Comparison of ENCODE assay signal across 9 cellular contexts in the genomic region with DNA sequence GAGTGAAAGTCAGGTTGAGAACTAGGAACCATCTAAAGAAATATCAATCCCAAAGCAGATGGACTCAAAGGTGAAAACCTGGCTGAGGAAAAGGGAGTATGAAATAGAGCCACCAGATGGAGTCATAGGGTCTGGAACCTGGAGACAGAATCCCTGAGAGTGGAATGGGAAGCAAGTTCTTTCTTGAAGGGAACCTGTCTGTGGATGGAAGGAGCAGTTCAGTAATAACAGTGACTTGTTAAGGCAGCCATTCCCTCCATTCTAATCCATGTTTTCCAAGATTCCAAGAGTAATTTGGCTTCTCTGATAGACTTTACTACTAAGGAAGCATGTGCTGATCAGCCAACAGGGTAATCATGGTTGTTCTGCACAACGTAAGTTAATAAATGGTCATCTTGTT. TPM values are rescaled to one million over a fixed set of nuclear protein-coding genes. Genes with fewer than 3 reads are reported as not detected.
A peak's percentile ranks its signal among the peaks of the same experiment; 100 is the strongest.
DNase-seq lines count a peak whose midpoint lies in the region; ATAC-seq and TF ChIP-seq lines count a peak whose summit lies in the region.
"Had no signal": no experiment of that assay in that cellular context is flagged by ENCODE, and none has a peak within 500 bp of the region (broad histone marks: within the 10 kb centered on the region; RNA-seq: fewer than 3 reads in every experiment).

No MANE protein-coding gene starts in this region.

- H3K9me3 ChIP-seq in heart right ventricle (no peaks in the 10 kb centered on the region), Panc1 (ENCODE audit: control insufficient read depth, insufficient read depth, low read depth, low read length) (no peaks in the 10 kb centered on the region), thyroid gland (no peaks in the 10 kb centered on the region)

- H3K27ac ChIP-seq in heart right ventricle (no peak overlapping the region), Panc1 (ENCODE audit: low read length) (no peak overlapping the region), thyroid gland (no peak overlapping the region)

- ATAC-seq in heart right ventricle (peak in 1 of 8 donors; percentile 37), Panc1 (no peak), HG03159 (IDR thresholded peaks at IDR 0.05; ENCODE audit: unreplicated experiment) (no peak), GM18511 (IDR thresholded peaks at IDR 0.05; ENCODE audit: unreplicated experiment) (no peak)

- 85 to 95% methylated on average over 1 of the region's 1 CpG for WGBS in heart right ventricle, 2 donors
- WGBS in thyroid gland, 2 donors = 81 to 85% methylated on average over 1 of the region's 1 CpG

- H3K27me3 ChIP-seq in heart right ventricle (peaks cover 0 to 14% (median 9%) of the 10 kb centered on the region in 7 donors), Panc1 (ENCODE audit: control insufficient read depth, insufficient read depth, low read length) (0 out of 2 replicates have a peak, but pooled peaks cover 2% of the 10 kb centered on the region), thyroid gland (no peaks in the 10 kb centered on the region)

- no peak for TF ChIP-seq POLR2A in thyroid gland (IDR thresholded peaks at IDR 0.05)

- H3K4me1 ChIP-seq in heart right ventricle (no peaks in the 10 kb centered on the region), Panc1 (ENCODE audit: control insufficient read depth, insufficient read depth, low read length) (no peaks in the 10 kb centered on the region), thyroid gland (no peaks in the 10 kb centered on the region)

- POLR2A ChIA-PET in Panc1 (lab: Charles Lee) = no interaction called here

- H3K4me3 ChIP-seq in heart right ventricle = no peak overlapping the region
- no peak overlapping the region for H3K4me3 ChIP-seq in Panc1 (ENCODE audit: low read depth in 2 of 2, low read length in 2 of 2)
- no peak overlapping the region for H3K4me3 ChIP-seq in fibroblast of pulmonary artery (replicated peaks; ENCODE audit: low read depth, low read length)
- H3K4me3 ChIP-seq in thyroid gland (replicated peaks in 1 of 3) = no peak overlapping the region

- CTCF ChIA-PET in Panc1 (lab: Charles Lee) = no interaction called here

- H3K36me3 ChIP-seq in heart right ventricle (no peaks in the 10 kb centered on the region), Panc1 (ENCODE audit: control insufficient read depth, insufficient read depth, low read length) (no peaks in the 10 kb centered on the region), thyroid gland (no peaks in the 10 kb centered on the region)

- no TSS peak for BruUV-seq in Panc1 (replicated peaks; lab: Mats Ljungman, UMichigan)

- DNase-seq in heart right ventricle (no peak), cardiac septum (ENCODE audit: low spot score) (no peak), Panc1 (ENCODE audit: low read depth, low spot score) (no peak), fibroblast of pulmonary artery (ENCODE audit: low read depth) (peak; percentile 45), thyroid gland (no peak), NCI-H1092 (lab: John Stamatoyannopoulos, UW) (no peak)
- DNase-seq: NCI-H524 treated with DMSO at 0.1 percent for 48 hours had no signal

- TF ChIP-seq CTCF in heart right ventricle (IDR thresholded peaks at IDR 0.05) = peak in 7 of 9 donors; percentile 13 to 40 (median 35)
- TF ChIP-seq CTCF in Panc1 (IDR thresholded peaks at IDR 0.05) = peak; percentile 40; the same call in 1 of the 2 replicates
- TF ChIP-seq CTCF in fibroblast of pulmonary artery (IDR thresholded peaks at IDR 0.05; ENCODE audit: low read length, missing control alignments) = peak; percentile 49
- TF ChIP-seq CTCF in thyroid gland (IDR thresholded peaks at IDR 0.05) = peak in 4 of 6 experiments; percentile 21 to 45 (median 38)

- in situ Hi-C loops in Panc1 (cut with HindIII; ENCODE audit: low pct_unique_long_range_greater_than_20kb, low sequenced_read_pairs) = no loop called here

- intact Hi-C loops in heart right ventricle (cut with DNase I) (loop anchor here in 6 of 10 donors (2.0 to 10.0 kb wide), 5 partner anchors 57 to 69 kb away; no protein-coding TSS in a partner anchor), cardiac septum (cut with DNase I) (loop anchor here (10.0 kb wide), 1 partner anchor 69 kb away; no protein-coding TSS in a partner anchor), Panc1 (cut with micrococcal nuclease; ENCODE audit: unreplicated experiment) (loop anchor here (1.0 kb wide), 1 partner anchor 67 kb away; no protein-coding TSS in a partner anchor), thyroid gland (cut with DNase I) (loop anchor here (5.0 kb wide), 1 partner anchor 67 kb away; no protein-coding TSS in a partner anchor)

RNA-seq across cellular contexts. Expression of gene AQP9, which starts 22.5 kb away (rescaled TPM):
- total RNA-seq in heart right ventricle (1 to 10 TPM in 3 of 10 donors, under 1 TPM in 7; 0.42 to 3.3 (median 0.90) TPM), cardiac septum (2.9 TPM), Panc1 (2021; ENCODE audit: unreplicated experiment) (not detected), thyroid gland (1 to 10 TPM in 1 of 4 donors, under 1 TPM in 2, not detected in 1; 0.21 to 1.6 (median 0.78) TPM)
- under 1 TPM in 1 of 2 donors, not detected in 1; 0.49 TPM for polyA plus RNA-seq in heart right ventricle
- not detected for polyA plus RNA-seq in Panc1 (2012; ENCODE audit: insufficient read length)

RNA-seq across cellular contexts. Expression of gene ALDH1A2, which starts 50.2 kb away (rescaled TPM):
- 10 to 100 TPM in 6 of 10 donors, 1 to 10 TPM in 4; 5.0 to 21.0 (median 11.3) TPM for total RNA-seq in heart right ventricle
- polyA plus RNA-seq in heart right ventricle = 1 to 10 TPM; 2.3 to 3.3 TPM
- total RNA-seq in cardiac septum = 22.9 TPM
- 0.98 TPM for total RNA-seq in Panc1 (2021; ENCODE audit: unreplicated experiment)
- polyA plus RNA-seq in Panc1 (2012; ENCODE audit: insufficient read length) = not detected
- 10 to 100 TPM in 1 of 4 donors, 1 to 10 TPM in 2, under 1 TPM in 1; 0.98 to 12.4 (median 7.3) TPM for total RNA-seq in thyroid gland
